Comparison of ENCODE assay signal across 39 cellular contexts in the genomic region with DNA sequence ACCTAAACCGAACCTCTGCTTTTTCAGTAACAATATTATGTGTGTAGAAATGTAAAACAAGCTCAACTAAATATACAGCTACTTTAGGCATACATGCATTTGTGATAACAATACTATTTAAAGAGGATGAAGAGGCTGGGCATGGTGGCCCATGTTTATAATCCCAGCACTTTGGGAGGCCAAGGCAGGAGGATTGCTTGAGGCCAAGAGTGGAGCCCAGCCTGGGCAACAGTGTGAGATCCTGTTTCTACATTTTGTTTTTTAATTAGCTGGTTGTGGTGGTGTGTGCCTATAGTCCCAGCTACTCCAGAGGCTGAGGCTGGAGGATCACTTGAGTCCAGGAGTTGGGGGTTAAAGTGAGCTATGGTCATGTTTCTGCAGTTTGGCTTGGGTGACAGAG.
"Had no signal": no experiment of that assay in that cellular context is flagged by ENCODE, and none has a peak within 500 bp of the region (broad histone marks: within the 10 kb centered on the region; RNA-seq: fewer than 3 reads in every experiment).

No MANE protein-coding gene starts in this region.

- FAIRE-seq: astrocyte, bronchial epithelial cell had no signal

- ATAC-seq: activated naive CD4-positive, alpha-beta T cell treated with anti-CD3 and anti-CD28 coated beads, Interleukin-2, amount 50 U/mL, for 72 hours; activated naive CD8-positive, alpha-beta T cell treated with anti-CD3 and anti-CD28 coated beads, Interleukin-2, amount 50 U/mL, for 24 hours; activated T-cell treated with anti-CD3 and anti-CD28 coated beads, Interleukin-2, amount 50 U/mL, for 4 hours; activated T-cell treated with anti-CD3 and anti-CD28 coated beads, Interleukin-2, amount 50 U/mL, for 72 hours; activated T-helper 17 cell treated with anti-CD3 and anti-CD28 coated beads, Interleukin-2, amount 50 U/mL, for 72 hours; body of pancreas had no signal

- H3K27ac Mint-ChIP-seq: activated naive CD4-positive, alpha-beta T cell treated with anti-CD3 and anti-CD28 coated beads for 36 hours; activated naive CD4-positive, alpha-beta T cell treated with anti-CD3 and anti-CD28 coated beads, Interleukin-2, amount 10 ng/mL, durations not matched to agents 7 days and 5 days; activated naive CD4-positive, alpha-beta T cell treated with anti-CD3 and anti-CD28 coated beads, Interleukin-2, amount 50 U/mL, for 24 hours; activated naive CD4-positive, alpha-beta T cell treated with anti-CD3 and anti-CD28 coated beads, Interleukin-2, amount 50 U/mL, for 72 hours; activated naive CD8-positive, alpha-beta T cell; activated naive CD8-positive, alpha-beta T cell treated with anti-CD3 and anti-CD28 coated beads for 36 hours; activated naive CD8-positive, alpha-beta T cell treated with anti-CD3 and anti-CD28 coated beads, Interleukin-2, amount 10 ng/mL, durations not matched to agents 7 days and 5 days; activated naive CD8-positive, alpha-beta T cell treated with anti-CD3 and anti-CD28 coated beads, Interleukin-2, amount 50 U/mL, for 24 hours; activated T-cell treated with anti-CD3 and anti-CD28 coated beads, Interleukin-2, amount 50 U/mL, for 24 hours; activated T-cell treated with anti-CD3 and anti-CD28 coated beads, Interleukin-2, amount 50 U/mL, for 72 hours; activated T-helper 1 cell treated with anti-CD3 and anti-CD28 coated beads, Interleukin-12 subunit alpha, Interleukin-12 subunit beta, Interleukin-2, Interleukin-4 antibody, amounts not matched to agents 30 ng/mL and 10 ng/mL and 1 ng/mL, durations not matched to agents 14 hours and 24 hours and 36 hours; activated T-helper 17 cell treated with anti-CD3 and anti-CD28 coated beads, Interleukin-2, amount 50 U/mL, for 72 hours; activated T-helper 2 cell treated with anti-CD3 and anti-CD28 coated beads, Interferon-gamma antibody, Interleukin-2, Interleukin-4, amounts not matched to agents 10 μg/mL and 5 μg/mL and 100 μg/mL, durations not matched to agents 14 hours and 24 hours and 36 hours; brain had no signal

- H3K36me3 Mint-ChIP-seq: activated naive CD4-positive, alpha-beta T cell treated with anti-CD3 and anti-CD28 coated beads, Interleukin-2, amount 10 ng/mL, durations not matched to agents 7 days and 5 days; activated naive CD4-positive, alpha-beta T cell treated with anti-CD3 and anti-CD28 coated beads, Interleukin-2, amount 50 U/mL, for 24 hours; activated naive CD4-positive, alpha-beta T cell treated with anti-CD3 and anti-CD28 coated beads, Interleukin-2, amount 50 U/mL, for 72 hours; activated naive CD8-positive, alpha-beta T cell; activated naive CD8-positive, alpha-beta T cell treated with anti-CD3 and anti-CD28 coated beads for 36 hours; activated naive CD8-positive, alpha-beta T cell treated with anti-CD3 and anti-CD28 coated beads, Interleukin-2, amount 10 ng/mL, durations not matched to agents 7 days and 5 days; brain had no signal

- H3K36me3 ChIP-seq: adrenal gland, ascending aorta, brain microvascular endothelial cell, breast epithelium, cardiac muscle cell had no signal

- H3K9me3 ChIP-seq: adrenal gland, ascending aorta, body of pancreas, breast epithelium had no signal

- H3K9me3 Mint-ChIP-seq: activated naive CD4-positive, alpha-beta T cell treated with anti-CD3 and anti-CD28 coated beads for 36 hours; activated naive CD4-positive, alpha-beta T cell treated with anti-CD3 and anti-CD28 coated beads, Interleukin-2, amount 10 ng/mL, durations not matched to agents 7 days and 5 days; activated naive CD4-positive, alpha-beta T cell treated with anti-CD3 and anti-CD28 coated beads, Interleukin-2, amount 50 U/mL, for 24 hours; activated naive CD4-positive, alpha-beta T cell treated with anti-CD3 and anti-CD28 coated beads, Interleukin-2, amount 50 U/mL, for 72 hours; activated naive CD8-positive, alpha-beta T cell treated with anti-CD3 and anti-CD28 coated beads for 36 hours; activated naive CD8-positive, alpha-beta T cell treated with anti-CD3 and anti-CD28 coated beads, Interleukin-2, amount 10 ng/mL, durations not matched to agents 7 days and 5 days; activated naive CD8-positive, alpha-beta T cell treated with anti-CD3 and anti-CD28 coated beads, Interleukin-2, amount 50 U/mL, for 24 hours; activated T-cell treated with anti-CD3 and anti-CD28 coated beads, Interleukin-2, amount 50 U/mL, for 24 hours; activated T-cell treated with anti-CD3 and anti-CD28 coated beads, Interleukin-2, amount 50 U/mL, for 4 hours; activated T-cell treated with anti-CD3 and anti-CD28 coated beads, Interleukin-2, amount 50 U/mL, for 72 hours; activated T-helper 1 cell treated with anti-CD3 and anti-CD28 coated beads, Interleukin-12 subunit alpha, Interleukin-12 subunit beta, Interleukin-2, Interleukin-4 antibody, amounts not matched to agents 30 ng/mL and 10 ng/mL and 1 ng/mL, durations not matched to agents 14 hours and 24 hours and 36 hours; activated T-helper 17 cell treated with anti-CD3 and anti-CD28 coated beads, Interleukin-2, amount 50 U/mL, for 72 hours; activated T-helper 2 cell treated with anti-CD3 and anti-CD28 coated beads, Interferon-gamma antibody, Interleukin-2, Interleukin-4, amounts not matched to agents 10 μg/mL and 5 μg/mL and 100 μg/mL, durations not matched to agents 14 hours and 24 hours and 36 hours; central memory CD8-positive, alpha-beta T cell had no signal

- H3K4me1 ChIP-seq: adrenal gland, ascending aorta, body of pancreas, breast epithelium had no signal

- DNase-seq: activated effector memory CD4-positive, alpha-beta T cell treated with anti-CD3 and anti-CD28 coated beads, Interleukin-2, amount 50 U/mL, for 16 hours; activated effector memory CD4-positive, alpha-beta T cell treated with Interleukin-2 at 50 U/mL for 16 hours; activated gamma-delta T cell; activated gamma-delta T cell treated with Interleukin-2 at 50 U/mL for 16 hours; activated naive CD4-positive, alpha-beta T cell; activated naive CD4-positive, alpha-beta T cell treated with anti-CD3 and anti-CD28 coated beads for 36 hours; activated naive CD4-positive, alpha-beta T cell treated with anti-CD3 and anti-CD28 coated beads, Interleukin-2, amount 10 ng/mL, durations not matched to agents 7 days and 5 days; activated naive CD4-positive, alpha-beta T cell treated with anti-CD3 and anti-CD28 coated beads, Interleukin-2, amount 50 U/mL, for 16 hours; activated naive CD4-positive, alpha-beta T cell treated with Interleukin-2 at 50 U/mL for 16 hours; activated naive CD8-positive, alpha-beta T cell treated with anti-CD3 and anti-CD28 coated beads for 36 hours; activated naive CD8-positive, alpha-beta T cell treated with anti-CD3 and anti-CD28 coated beads, Interleukin-2, amount 10 ng/mL, durations not matched to agents 7 days and 5 days; activated naive CD8-positive, alpha-beta T cell treated with anti-CD3 and anti-CD28 coated beads, Interleukin-2, amount 50 U/mL, for 24 hours; activated T-cell treated with anti-CD3 and anti-CD28 coated beads, Interleukin-2, amount 50 U/mL, for 24 hours; activated T-cell treated with anti-CD3 and anti-CD28 coated beads, Interleukin-2, amount 50 U/mL, for 4 hours; activated T-cell treated with anti-CD3 and anti-CD28 coated beads, Interleukin-2, amount 50 U/mL, for 48 hours; activated T-cell treated with anti-CD3 and anti-CD28 coated beads, Interleukin-2, amount 50 U/mL, for 72 hours; adrenal gland; amniotic stem cell; amygdala; anterior cingulate cortex; aorta; body of pancreas; brain microvascular endothelial cell; caudate nucleus; central memory CD4-positive, alpha-beta T cell; cerebellar nuclear complex had no signal

- H3K27me3 ChIP-seq: adrenal gland, ascending aorta, body of pancreas, brain microvascular endothelial cell, breast epithelium, cardiac muscle cell had no signal

- H3K4me1 Mint-ChIP-seq: activated naive CD4-positive, alpha-beta T cell treated with anti-CD3 and anti-CD28 coated beads, Interleukin-2, amount 10 ng/mL, durations not matched to agents 7 days and 5 days; activated naive CD4-positive, alpha-beta T cell treated with anti-CD3 and anti-CD28 coated beads, Interleukin-2, amount 50 U/mL, for 24 hours; activated naive CD8-positive, alpha-beta T cell treated with anti-CD3 and anti-CD28 coated beads for 36 hours; activated naive CD8-positive, alpha-beta T cell treated with anti-CD3 and anti-CD28 coated beads, Interleukin-2, amount 10 ng/mL, durations not matched to agents 7 days and 5 days; activated naive CD8-positive, alpha-beta T cell treated with anti-CD3 and anti-CD28 coated beads, Interleukin-2, amount 50 U/mL, for 24 hours; activated T-helper 17 cell treated with anti-CD3 and anti-CD28 coated beads, Interleukin-2, amount 50 U/mL, for 72 hours; brain; central memory CD8-positive, alpha-beta T cell had no signal

- H3K4me3 Mint-ChIP-seq: activated naive CD4-positive, alpha-beta T cell treated with anti-CD3 and anti-CD28 coated beads for 36 hours; activated naive CD4-positive, alpha-beta T cell treated with anti-CD3 and anti-CD28 coated beads, Interleukin-2, amount 10 ng/mL, durations not matched to agents 7 days and 5 days; activated naive CD4-positive, alpha-beta T cell treated with anti-CD3 and anti-CD28 coated beads, Interleukin-2, amount 50 U/mL, for 24 hours; activated naive CD8-positive, alpha-beta T cell; activated naive CD8-positive, alpha-beta T cell treated with anti-CD3 and anti-CD28 coated beads for 36 hours; activated naive CD8-positive, alpha-beta T cell treated with anti-CD3 and anti-CD28 coated beads, Interleukin-2, amount 10 ng/mL, durations not matched to agents 7 days and 5 days; activated naive CD8-positive, alpha-beta T cell treated with anti-CD3 and anti-CD28 coated beads, Interleukin-2, amount 50 U/mL, for 24 hours; activated T-cell treated with anti-CD3 and anti-CD28 coated beads, Interleukin-2, amount 50 U/mL, for 24 hours; activated T-cell treated with anti-CD3 and anti-CD28 coated beads, Interleukin-2, amount 50 U/mL, for 4 hours; activated T-cell treated with anti-CD3 and anti-CD28 coated beads, Interleukin-2, amount 50 U/mL, for 72 hours; activated T-helper 1 cell treated with anti-CD3 and anti-CD28 coated beads, Interleukin-12 subunit alpha, Interleukin-12 subunit beta, Interleukin-2, Interleukin-4 antibody, amounts not matched to agents 30 ng/mL and 10 ng/mL and 1 ng/mL, durations not matched to agents 14 hours and 24 hours and 36 hours; activated T-helper 17 cell treated with anti-CD3 and anti-CD28 coated beads, Interleukin-2, amount 50 U/mL, for 72 hours; brain; central memory CD8-positive, alpha-beta T cell had no signal

- H3K4me3 ChIP-seq: adrenal gland, ascending aorta, body of pancreas, breast epithelium, cardiac muscle cell had no signal

- H3K27ac ChIP-seq: adrenal gland, ascending aorta, body of pancreas, brain microvascular endothelial cell, breast epithelium, cardiac muscle cell had no signal

- H3K27me3 Mint-ChIP-seq: activated naive CD4-positive, alpha-beta T cell treated with anti-CD3 and anti-CD28 coated beads, Interleukin-2, amount 10 ng/mL, durations not matched to agents 7 days and 5 days; activated naive CD4-positive, alpha-beta T cell treated with anti-CD3 and anti-CD28 coated beads, Interleukin-2, amount 50 U/mL, for 24 hours; activated naive CD8-positive, alpha-beta T cell; activated naive CD8-positive, alpha-beta T cell treated with anti-CD3 and anti-CD28 coated beads, Interleukin-2, amount 10 ng/mL, durations not matched to agents 7 days and 5 days; activated naive CD8-positive, alpha-beta T cell treated with anti-CD3 and anti-CD28 coated beads, Interleukin-2, amount 50 U/mL, for 24 hours; activated T-cell treated with anti-CD3 and anti-CD28 coated beads, Interleukin-2, amount 50 U/mL, for 24 hours; activated T-helper 17 cell treated with anti-CD3 and anti-CD28 coated beads, Interleukin-2, amount 50 U/mL, for 72 hours; brain; central memory CD8-positive, alpha-beta T cell had no signal
